Comparison of ENCODE assay signal across 9 cellular contexts in genomic region chr1:230658103-230658502, GRCh38. TPM values are rescaled to one million over a fixed set of nuclear protein-coding genes. Genes with fewer than 3 reads are reported as not detected.
DNase-seq lines count a peak whose midpoint lies in the region; ATAC-seq, FAIRE-seq and TF ChIP-seq lines count a peak whose summit lies in the region.
"Not testable (repeated sequence)": the region's sequence is repeated elsewhere in the genome, so short reads cannot be mapped to it uniquely, and the experiment has no call there.
"Had no signal": no experiment of that assay in that cellular context is flagged by ENCODE, and none has a peak within 500 bp of the region (broad histone marks: within the 10 kb centered on the region; RNA-seq: fewer than 3 reads in every experiment).

No MANE protein-coding gene starts in this region.

- H3K36me3 ChIP-seq in bronchial epithelial cell (ENCODE audit: control insufficient read depth, insufficient read depth, low read length), result not testable (repeated sequence)

- H3K27me3 Mint-ChIP-seq in WTC11 (ENCODE audit: low read depth); neural crest cell (ENCODE audit: low read depth); progenitor cell of endocrine pancreas; type B pancreatic cell: not testable (repeated sequence)

- not testable (repeated sequence) for H3K4me3 Mint-ChIP-seq in WTC11; neural crest cell; progenitor cell of endocrine pancreas (ENCODE audit: low read depth)
- peak overlapping the region; percentile 20 for H3K4me3 Mint-ChIP-seq in type B pancreatic cell

- H3K27ac Mint-ChIP-seq in WTC11, result peak overlapping the region; percentile 43; the same call in 1 of the 2 replicates
- H3K27ac Mint-ChIP-seq in neural crest cell (ENCODE audit: unreplicated experiment), result peak overlapping the region; percentile 16
- peak overlapping the region; percentile 84 for H3K27ac Mint-ChIP-seq in progenitor cell of endocrine pancreas
- not testable (repeated sequence) for H3K27ac Mint-ChIP-seq in type B pancreatic cell

- not testable (repeated sequence) for TF ChIP-seq CTCF in WTC11 (IDR thresholded peaks at IDR 0.05); bronchial epithelial cell (IDR thresholded peaks at IDR 0.05; ENCODE audit: insufficient read depth, low read length, severe bottlenecking); neural crest cell (conservative IDR thresholded peaks at IDR 0.05); progenitor cell of endocrine pancreas (IDR thresholded peaks at IDR 0.05; ENCODE audit: unreplicated experiment); type B pancreatic cell (conservative IDR thresholded peaks at IDR 0.05)

- not testable (repeated sequence) for H3K4me3 ChIP-seq in bronchial epithelial cell (ENCODE audit: low read depth, low read length)

- peaks cover 14% of the 10 kb centered on the region for H3K4me1 Mint-ChIP-seq in WTC11
- not testable (repeated sequence) for H3K4me1 Mint-ChIP-seq in neural crest cell; type B pancreatic cell (ENCODE audit: unreplicated experiment)
- H3K4me1 Mint-ChIP-seq in progenitor cell of endocrine pancreas (ENCODE audit: low read depth), result peaks cover 26% of the 10 kb centered on the region

- POLR2A ChIA-PET in WTC11 (lab: Charles Lee), result not testable (repeated sequence)

- ATAC-seq in WTC11, result not testable (repeated sequence)

- H3K36me3 Mint-ChIP-seq in WTC11, result peaks cover 18% of the 10 kb centered on the region
- H3K36me3 Mint-ChIP-seq in neural crest cell (ENCODE audit: low read depth), result peaks cover 35% of the 10 kb centered on the region
- peaks cover 39% of the 10 kb centered on the region for H3K36me3 Mint-ChIP-seq in progenitor cell of endocrine pancreas (ENCODE audit: insufficient read depth)
- peaks cover 38% of the 10 kb centered on the region for H3K36me3 Mint-ChIP-seq in type B pancreatic cell

- FAIRE-seq in bronchial epithelial cell (lab: Jason Lieb, UNC), result peak; percentile 40

- H3K27me3 ChIP-seq in bronchial epithelial cell (ENCODE audit: control insufficient read depth, insufficient read depth, low read length), result not testable (repeated sequence)

- peaks cover 11% of the 10 kb centered on the region for H3K9me3 Mint-ChIP-seq in WTC11
- peaks cover 20% of the 10 kb centered on the region for H3K9me3 Mint-ChIP-seq in neural crest cell
- H3K9me3 Mint-ChIP-seq in progenitor cell of endocrine pancreas (ENCODE audit: low read depth), result peaks cover 26% of the 10 kb centered on the region
- H3K9me3 Mint-ChIP-seq in type B pancreatic cell, result not testable (repeated sequence)

- DNase-seq in WTC11 (ENCODE audit: low spot score); bronchial epithelial cell (ENCODE audit: low read depth); neural crest cell (ENCODE audit: low read depth, low spot score); progenitor cell of endocrine pancreas (ENCODE audit: low spot score, unreplicated experiment); type B pancreatic cell (ENCODE audit: extremely low spot score, unreplicated experiment): not testable (repeated sequence)

- CTCF ChIA-PET in WTC11 (lab: Charles Lee), result not testable (repeated sequence)

TF ChIP-seq in WTC11, 78 proteins besides CTCF, POLR2A, EP300 and RAD21:
- TF ChIP-seq GABPB1 (CRISPR knock-in tag; IDR thresholded peaks at IDR 0.05), result peak; percentile 37; the same call in 1 of the 2 replicates

RNA-seq across cellular contexts. Expression of gene COG2, which starts 15.8 kb away (rescaled TPM):
- total RNA-seq in WTC11 (2021), result 30.9 to 32.0 TPM (median 31.1 TPM) in 3 replicates
- total RNA-seq in bronchial epithelial cell, result 16.8 and 17.9 TPM in 2 replicates
- total RNA-seq in neural crest cell, result 38.2 and 40.2 TPM in 2 replicates
- 45.2 and 48.3 TPM in 2 replicates for total RNA-seq in progenitor cell of endocrine pancreas
- total RNA-seq in type B pancreatic cell (ENCODE audit: low replicate concordance), result 34.0 and 37.9 TPM in 2 replicates

RNA-seq across cellular contexts. Expression of gene AGT, which starts 55.8 kb away (rescaled TPM):
- total RNA-seq in WTC11 (2021), result 0.64 to 1.0 TPM (median 1.0 TPM) in 3 replicates
- under 0.01 TPM in 1 of 2 replicates, not detected in the other for total RNA-seq in bronchial epithelial cell
- total RNA-seq in neural crest cell, result 0.16 and 0.26 TPM in 2 replicates
- 12.5 and 13.5 TPM in 2 replicates for total RNA-seq in progenitor cell of endocrine pancreas
- total RNA-seq in type B pancreatic cell (ENCODE audit: low replicate concordance), result 125 and 163 TPM in 2 replicates
- total RNA-seq: A673; CD4-positive, alpha-beta memory T cell; CD4-positive, CD25-positive, alpha-beta regulatory T cell; CD8-positive, alpha-beta memory T cell had no signal
